ENCODE assay signal across 15 cellular contexts in the genomic region with DNA sequence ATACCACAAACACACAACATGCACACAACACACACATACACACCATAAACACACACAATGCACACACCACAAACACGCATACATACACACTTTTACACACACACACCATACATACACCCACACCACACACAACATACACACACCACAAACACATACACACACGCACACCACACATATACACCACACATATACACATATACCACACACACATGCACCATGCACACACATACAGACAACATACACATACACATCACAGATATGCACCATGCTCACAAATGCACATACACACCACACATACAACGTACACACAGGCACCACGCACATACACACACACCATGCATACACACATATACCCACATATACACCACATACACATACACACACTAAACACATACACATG. TPM values are rescaled to one million over a fixed set of nuclear protein-coding genes. Genes with fewer than 3 reads are reported as not detected.
DNase-seq lines count a peak whose midpoint lies in the region; ATAC-seq, FAIRE-seq and TF ChIP-seq lines count a peak whose summit lies in the region.
"Had no signal": no experiment of that assay in that cellular context is flagged by ENCODE, and none has a peak within 500 bp of the region (broad histone marks: within the 10 kb centered on the region; RNA-seq: fewer than 3 reads in every experiment).

No MANE protein-coding gene starts in this region.

- no peaks in the 10 kb centered on the region for H3K36me3 ChIP-seq in IMR-90 (ENCODE audit: control insufficient read depth, insufficient read depth, low read length)
- peaks cover 0 to 13% (median 0%) of the 10 kb centered on the region in 4 experiments; a peak in 1 of 8 replicates for H3K36me3 ChIP-seq in H1 (ENCODE audit: control insufficient read depth in 2 of 4, insufficient read depth in 4 of 4, low read length in 3 of 4)
- H3K36me3 ChIP-seq in spleen: no peaks in the 10 kb centered on the region
- H3K36me3 ChIP-seq: BLaER1 treated with 17β-estradiol and CSF1 and Interleukin-3, amounts not matched to agents 10 nM and 100 nM had no signal

- in situ Hi-C loops in IMR-90 (cut with MboI; ENCODE audit: low sequenced_read_pairs): loop anchor here (10.0 kb wide), 1 partner anchor 53 kb away; a partner anchor contains a TSS

- H3K79me2 ChIP-seq in H1 (ENCODE audit: control insufficient read depth in 1 of 2, insufficient read depth in 2 of 2, low read length in 2 of 2): peaks cover 0 to 6% of the 10 kb centered on the region in 2 experiments; a peak in 1 of 4 replicates

- DNase-seq in activated effector memory CD4-positive, alpha-beta T cell treated with anti-CD3 and anti-CD28 coated beads, Interleukin-2, amount 50 U/mL, for 16 hours: peak; percentile 10
- no peak for DNase-seq in activated effector memory CD4-positive, alpha-beta T cell treated with Interleukin-2 at 50 U/mL for 16 hours
- DNase-seq in IMR-90 (no peak), H1 (ENCODE audit: low read depth in 1 of 2, low spot score in 2 of 2) (no peak), spleen (peak; percentile 4), T-helper 2 cell (no peak)
- no peak for DNase-seq in stimulated activated CD4-positive, alpha-beta T cell treated with anti-CD3 and anti-CD28 coated beads, Interleukin-1b, Interleukin-23, amount 100 ng/mL, for 48 hours
- DNase-seq: AML-193; CD4-positive, CD25-positive, alpha-beta regulatory T cell; GF-D8; GM23248 had no signal

- H3K56ac ChIP-seq in IMR-90 (ENCODE audit: extremely low read depth, insufficient read depth, low read length) (no peak overlapping the region), H1 (replicated peaks; ENCODE audit: insufficient read length, low read depth, low read length) (peak overlapping the region; percentile 99)

- H2BK20ac ChIP-seq in IMR-90 (ENCODE audit: low read depth, low read length) (no peak overlapping the region), H1 (ENCODE audit: low read length) (no peak overlapping the region)

- H2BK5ac ChIP-seq in IMR-90 (ENCODE audit: low read depth, low read length, poor library complexity, severe bottlenecking) (peak overlapping the region; percentile 100), H1 (ENCODE audit: low read depth, low read length) (0 out of 2 replicates have a peak overlapping the region, but pooled peaks have one; percentile 12)

- 100% methylated on average over 1 to 3 of the region's 4 CpGs for WGBS in IMR-90 (ENCODE audit: extremely low coverage in 2 of 2, insufficient read length in 1 of 2), 2 experiments
- 94 to 100% methylated on average over 2 to 4 of the region's 4 CpGs for WGBS in H1 (ENCODE audit: extremely low coverage in 1 of 2, insufficient coverage in 1 of 2, insufficient read length in 1 of 2, insufficient replicate concordance in 2 of 2, low coverage in 1 of 2, low lambda C conversion rate in 2 of 2, missing lambda C conversion rate in 1 of 2), 2 experiments
- 93 to 98% (median 97%) methylated on average over 4 of the region's 4 CpGs for WGBS in spleen, 5 donors

- no peak for TF ChIP-seq RAD21 in IMR-90 (IDR thresholded peaks at IDR 0.05; ENCODE audit: low read length)
- no peak for TF ChIP-seq RAD21 in H1 (IDR thresholded peaks at IDR 0.05 in 1 of 2, conservative IDR thresholded peaks at IDR 0.05 in 1 of 2; ENCODE audit: low read depth in 2 of 2, low read length in 2 of 2)

- TF ChIP-seq EP300 in H1 (IDR thresholded peaks at IDR 0.05; ENCODE audit: borderline replicate concordance in 1 of 2, low read depth in 2 of 2, low read length in 2 of 2): no peak

- peaks cover 23% of the 10 kb centered on the region for H3K9me1 ChIP-seq in IMR-90 (ENCODE audit: insufficient read depth, low read length)

- no peak overlapping the region for H3K4me2 ChIP-seq in IMR-90 (ENCODE audit: low read depth, low read length)
- H3K4me2 ChIP-seq in H1 (ENCODE audit: insufficient read depth in 1 of 2, low read depth in 2 of 2, low read length in 2 of 2): no peak overlapping the region; a peak in 2 of 4 replicates

- H2BK120ac ChIP-seq in IMR-90 (ENCODE audit: low read depth, low read length) (no peak overlapping the region), H1 (replicated peaks; ENCODE audit: low read depth, low read length) (peak overlapping the region; percentile 43)

- H3K23ac ChIP-seq in IMR-90 (ENCODE audit: low read depth, low read length) (0 out of 2 replicates have a peak overlapping the region, but pooled peaks have one; percentile 2), H1 (ENCODE audit: insufficient read length) (peak overlapping the region; percentile 56)

- H3K18ac ChIP-seq in IMR-90 (ENCODE audit: low read depth, low read length) (no peak overlapping the region), H1 (ENCODE audit: extremely low read depth, low read length) (no peak overlapping the region)

- no peak overlapping the region for H2BK15ac ChIP-seq in IMR-90 (ENCODE audit: low read depth, low read length)
- peak overlapping the region; percentile 33; the same call in 1 of the 2 replicates for H2BK15ac ChIP-seq in H1 (ENCODE audit: low read length)

- H2AK5ac ChIP-seq in IMR-90 (ENCODE audit: low read depth, low read length): no peak overlapping the region
- peak overlapping the region; percentile 99 for H2AK5ac ChIP-seq in H1 (ENCODE audit: low read depth, low read length)

- no peak for FAIRE-seq in H1 (lab: Jason Lieb, UNC)

- H3K14ac ChIP-seq in IMR-90 (replicated peaks; ENCODE audit: low read depth, low read length) (no peak overlapping the region), H1 (ENCODE audit: insufficient read length) (peak overlapping the region; percentile 35)

- intact Hi-C loops in IMR-90 (cut with micrococcal nuclease) (loop anchor here (2.0 kb wide), 2 partner anchors 45 to 151 kb away; a partner anchor contains a TSS), spleen (cut with DNase I; ENCODE audit: low total_unique reads) (loop anchor here (5.0 kb wide), 1 partner anchor 50 kb away; a partner anchor contains a TSS)

- H4K8ac ChIP-seq in IMR-90 (ENCODE audit: low read depth in 2 of 2, low read length in 2 of 2) (no peak overlapping the region), H1 (ENCODE audit: extremely low read depth, insufficient read depth, low read length) (no peak overlapping the region)

- no TSS peak for BruUV-seq in IMR-90 (replicated peaks; lab: Mats Ljungman, UMichigan)

- peaks cover 20% of the 10 kb centered on the region for H3K23me2 ChIP-seq in H1 (ENCODE audit: low read depth, low read length)

- CTCF ChIA-PET in IMR-90 (lab: Yijun Ruan, JAX): no interaction called here
- CTCF ChIA-PET in H1 (lab: Charles Lee; ENCODE audit: partially characterized antibody): no interaction called here

- peaks cover 8% of the 10 kb centered on the region for H3K27me3 ChIP-seq in IMR-90 (ENCODE audit: control insufficient read depth, insufficient read depth, low read length)
- H3K27me3 ChIP-seq in H1 (replicated peaks in 1 of 4; ENCODE audit: control insufficient read depth in 3 of 4, extremely low read depth in 1 of 4, insufficient read depth in 3 of 4, low read length in 3 of 4): no peaks in the 10 kb centered on the region; a peak in 1 of 7 replicates
- H3K27me3 ChIP-seq in spleen (replicated peaks in 1 of 7): no peaks in the 10 kb centered on the region

- peaks cover 2% of the 10 kb centered on the region; the same call in 1 of the 2 replicates for H3K9me3 ChIP-seq in IMR-90 (ENCODE audit: control insufficient read depth, insufficient read depth, low read length)
- peaks cover 13 to 31% of the 10 kb centered on the region in 2 experiments for H3K9me3 ChIP-seq in H1 (ENCODE audit: insufficient read depth in 2 of 2, low read depth in 1 of 2, low read length in 1 of 2)
- peaks cover 0 to 16% (median 12%) of the 10 kb centered on the region in 8 donors for H3K9me3 ChIP-seq in spleen

- H2AK9ac ChIP-seq in IMR-90 (replicated peaks; ENCODE audit: low read depth, low read length, poor library complexity): no peak overlapping the region

- peaks cover 0 to 17% of the 10 kb centered on the region in 2 experiments; a peak in 1 of 4 replicates for H3K79me1 ChIP-seq in IMR-90 (ENCODE audit: low read depth in 1 of 2, low read length in 2 of 2)
- peaks cover 3% of the 10 kb centered on the region; the same call in 1 of the 2 replicates for H3K79me1 ChIP-seq in H1 (ENCODE audit: low read depth, low read length)

- no peak overlapping the region for H2AFZ ChIP-seq in IMR-90 (replicated peaks; ENCODE audit: low read length, poor library complexity)
- no peak overlapping the region for H2AFZ ChIP-seq in H1 (ENCODE audit: low read length)
- H2AFZ ChIP-seq: GM23248 had no signal

- H3K4ac ChIP-seq in IMR-90 (ENCODE audit: low read depth, low read length) (no peak overlapping the region), H1 (replicated peaks; ENCODE audit: insufficient read length, low read depth, low read length) (peak overlapping the region; percentile 89)

- dilution Hi-C loops in IMR-90 (cut with HindIII; ENCODE audit: low sequenced_read_pairs, unreplicated experiment): no loop called here

- H4K91ac ChIP-seq in IMR-90 (ENCODE audit: insufficient read depth, low read depth, low read length) (no peak overlapping the region), H1 (replicated peaks; ENCODE audit: insufficient read length, low read length) (peak overlapping the region; percentile 89)

- no peak overlapping the region for H3K27ac ChIP-seq in IMR-90 (ENCODE audit: insufficient read depth, low read length)
- no peak overlapping the region for H3K27ac ChIP-seq in H1 (ENCODE audit: low read depth, low read length)
- no peak overlapping the region for H3K27ac ChIP-seq in spleen
- H3K27ac ChIP-seq: 22Rv1; BLaER1 treated with 17β-estradiol and CSF1 and Interleukin-3, amounts not matched to agents 10 nM and 100 nM; GM23248 had no signal

- H3K4me3 ChIP-seq in IMR-90 (ENCODE audit: insufficient read depth, low read depth, low read length) (no peak overlapping the region), H1 (ENCODE audit: extremely low read depth in 1 of 4, insufficient read depth in 2 of 4, low read depth in 3 of 4, low read length in 4 of 4) (no peak overlapping the region), spleen (no peak overlapping the region)
- H3K4me3 ChIP-seq: BLaER1 treated with 17β-estradiol and CSF1 and Interleukin-3, amounts not matched to agents 10 nM and 100 nM; GM23248 had no signal

- no peak for ATAC-seq in IMR-90 (ENCODE audit: low read depth)
- no peak for ATAC-seq in GM18861 (IDR thresholded peaks at IDR 0.05; ENCODE audit: unreplicated experiment)

- peaks cover 8% of the 10 kb centered on the region for H3K4me1 ChIP-seq in IMR-90 (ENCODE audit: control insufficient read depth, insufficient read depth, low read length)
- peaks cover 4 to 8% (median 6%) of the 10 kb centered on the region in 4 experiments for H3K4me1 ChIP-seq in H1 (replicated peaks in 1 of 4; ENCODE audit: control insufficient read depth in 3 of 4, insufficient read depth in 4 of 4, low read length in 3 of 4)
- H3K4me1 ChIP-seq in spleen: peaks cover 7 to 35% (median 27%) of the 10 kb centered on the region in 6 donors

- no peak overlapping the region for H4K5ac ChIP-seq in IMR-90 (ENCODE audit: low read depth, low read length)
- no peak overlapping the region for H4K5ac ChIP-seq in H1 (ENCODE audit: insufficient read length, low read depth, low read length)

- H4K20me1 ChIP-seq in IMR-90 (ENCODE audit: insufficient read depth, low read length): no peaks in the 10 kb centered on the region
- H4K20me1 ChIP-seq in H1 (replicated peaks in 1 of 2; ENCODE audit: control insufficient read depth in 1 of 2, insufficient read depth in 2 of 2, low read length in 2 of 2): peaks cover 0 to 16% of the 10 kb centered on the region in 2 experiments
- H4K20me1 ChIP-seq: BLaER1 treated with 17β-estradiol and CSF1 and Interleukin-3, amounts not matched to agents 10 nM and 100 nM had no signal

- TF ChIP-seq CTCF in IMR-90 (conservative IDR thresholded peaks at IDR 0.05; ENCODE audit: low read depth, low read length) (no peak), H1 (IDR thresholded peaks at IDR 0.05; ENCODE audit: control extremely low read depth in 1 of 3, insufficient read depth in 1 of 3, low read depth in 1 of 3, low read length in 3 of 3) (no peak), spleen (IDR thresholded peaks at IDR 0.05 in 8 of 11, conservative IDR thresholded peaks at IDR 0.05 in 3 of 11) (no peak)

- no peak overlapping the region; the same call in 1 of the 2 replicates for H2BK12ac ChIP-seq in H1 (ENCODE audit: low read depth, low read length)

- TF ChIP-seq POLR2A in IMR-90 (IDR thresholded peaks at IDR 0.05; ENCODE audit: low read depth, low read length): no peak
- no peak for TF ChIP-seq POLR2A in H1 (IDR thresholded peaks at IDR 0.05; ENCODE audit: control extremely low read depth in 1 of 2, low read depth in 2 of 2, low read length in 2 of 2)
- no peak for TF ChIP-seq POLR2A in spleen (IDR thresholded peaks at IDR 0.05)

- H3K9ac ChIP-seq in IMR-90 (ENCODE audit: low read depth, low read length): no peak overlapping the region
- peak overlapping the region in 1 of 4 experiments; percentile 59; a peak in 2 of 7 replicates for H3K9ac ChIP-seq in H1 (replicated peaks in 1 of 4; ENCODE audit: extremely low read depth in 1 of 4, low read depth in 3 of 4, low read length in 3 of 4)
- H3K9ac ChIP-seq: BLaER1 treated with 17β-estradiol and CSF1 and Interleukin-3, amounts not matched to agents 10 nM and 100 nM; GM23248 had no signal

- POLR2A ChIA-PET in IMR-90 (lab: Charles Lee; ENCODE audit: unreplicated experiment) (no interaction called here), H1 (lab: Charles Lee; ENCODE audit: partially characterized antibody) (no interaction called here)

RNA-seq across cellular contexts. Expression of a gene that starts 11.7 kb away (rescaled TPM):
- 5.2 and 6.1 TPM in 2 replicates for total RNA-seq in IMR-90 (2012; rRNA removed)
- 38.6 and 45.4 TPM in 2 replicates for polyA plus RNA-seq in IMR-90 (2012; rRNA removed)
- 23.3 and 32.7 TPM in 2 replicates for polyA plus RNA-seq in IMR-90 (2012; cell fraction: cytosol; rRNA removed)
- 324 and 637 TPM in 2 replicates for polyA plus RNA-seq in IMR-90 (2012; cell fraction: nucleus; rRNA removed; ENCODE audit: low replicate concordance)
- 76.3 and 89.0 TPM in 2 replicates for total RNA-seq in H1 (2021; fragmentation: NEBNext Ultra II Directional; extraction: Animal tissue kit (Norgen Biotek cat#: 25700))
- 40.9 and 69.4 TPM in 2 replicates for polyA plus RNA-seq in H1 (2011; rRNA removed)
- 62.2 TPM for polyA plus RNA-seq in H1 (2011; cell fraction: cytosol; rRNA removed)
- polyA plus RNA-seq in H1 (2011; cell fraction: nucleus; rRNA removed): 329 TPM
- 55.4 to 118 TPM (median 90.1 TPM) in 4 replicates for polyA plus RNA-seq in H1 (2012, experiment 1 of 2)
- polyA plus RNA-seq in H1 (2012, experiment 2 of 2): 69.9 TPM
- polyA plus RNA-seq in H1 (2013, experiment 1 of 2): 55.2 TPM
- 48.0 TPM for polyA plus RNA-seq in H1 (2013, experiment 2 of 2)
- polyA minus RNA-seq in H1 (2011; rRNA and poly(A)+ RNA removed): 6.4 and 7.0 TPM in 2 replicates
- 19.7 TPM for polyA minus RNA-seq in H1 (2011; cell fraction: cytosol; rRNA and poly(A)+ RNA removed)
- polyA minus RNA-seq in H1 (2011; cell fraction: nucleus; rRNA and poly(A)+ RNA removed): 37.0 TPM
- total RNA-seq in spleen: 1 to 10 TPM in 1 of 7 donors, under 1 TPM in 4, not detected in 2; 0.17 to 1.1 (median 0.67) TPM
- polyA plus RNA-seq in spleen: 1 to 10 TPM; 1.6 to 5.2 (median 3.5) TPM
- polyA plus RNA-seq: CD4-positive, CD25-positive, alpha-beta regulatory T cell; IgD-negative memory B cell had no signal

RNA-seq across cellular contexts. Expression of a gene that starts 36.4 kb away (rescaled TPM):
- total RNA-seq in IMR-90 (2012; rRNA removed) (1.4 and 2.2 TPM in 2 replicates), spleen (1 to 10 TPM in 1 of 7 donors, under 1 TPM in 2, not detected in 4; 0.40 to 2.8 (median 0.59) TPM)
- polyA plus RNA-seq in IMR-90 (2012; rRNA removed) (1.5 and 2.6 TPM in 2 replicates), H1 (2011; rRNA removed) (16.7 and 28.0 TPM in 2 replicates), spleen (under 1 TPM; 0.09 to 0.48 (median 0.21) TPM)
- polyA plus RNA-seq in IMR-90 (2012; cell fraction: cytosol; rRNA removed): 2.0 TPM in 2 replicates
- 2.4 and 8.5 TPM in 2 replicates for polyA plus RNA-seq in IMR-90 (2012; cell fraction: nucleus; rRNA removed; ENCODE audit: low replicate concordance)
- 28.5 and 28.7 TPM in 2 replicates for total RNA-seq in H1 (2021; fragmentation: NEBNext Ultra II Directional; extraction: Animal tissue kit (Norgen Biotek cat#: 25700))
- 25.0 TPM for polyA plus RNA-seq in H1 (2011; cell fraction: cytosol; rRNA removed)
- polyA plus RNA-seq in H1 (2011; cell fraction: nucleus; rRNA removed): 35.4 TPM
- 10.9 to 22.0 TPM (median 18.8 TPM) in 4 replicates for polyA plus RNA-seq in H1 (2012, experiment 1 of 2)
- 14.5 TPM for polyA plus RNA-seq in H1 (2012, experiment 2 of 2)
- 11.0 TPM for polyA plus RNA-seq in H1 (2013, experiment 1 of 2)
- polyA plus RNA-seq in H1 (2013, experiment 2 of 2): 12.3 TPM
- polyA minus RNA-seq in H1 (2011; rRNA and poly(A)+ RNA removed): 11.3 and 13.9 TPM in 2 replicates
- polyA minus RNA-seq in H1 (2011; cell fraction: cytosol; rRNA and poly(A)+ RNA removed): 33.5 TPM
- 11.1 TPM for polyA minus RNA-seq in H1 (2011; cell fraction: nucleus; rRNA and poly(A)+ RNA removed)
- polyA plus RNA-seq: IgD-negative memory B cell had no signal

RNA-seq across cellular contexts. Expression of a gene that starts 36.9 kb away (rescaled TPM):
- 40.9 and 52.5 TPM in 2 replicates for total RNA-seq in IMR-90 (2012; rRNA removed)
- polyA plus RNA-seq in IMR-90 (2012; rRNA removed): 906 and 1,008 TPM in 2 replicates
- polyA plus RNA-seq in IMR-90 (2012; cell fraction: cytosol; rRNA removed): 803 and 1,768 TPM in 2 replicates
- 153 and 347 TPM in 2 replicates for polyA plus RNA-seq in IMR-90 (2012; cell fraction: nucleus; rRNA removed; ENCODE audit: low replicate concordance)
- total RNA-seq in H1 (2021; fragmentation: NEBNext Ultra II Directional; extraction: Animal tissue kit (Norgen Biotek cat#: 25700)): 230 and 238 TPM in 2 replicates
- polyA plus RNA-seq in H1 (2011; rRNA removed): 666 and 779 TPM in 2 replicates
- polyA plus RNA-seq in H1 (2011; cell fraction: cytosol; rRNA removed): 365 TPM
- 320 TPM for polyA plus RNA-seq in H1 (2011; cell fraction: nucleus; rRNA removed)
- polyA plus RNA-seq in H1 (2012, experiment 1 of 2): 512 to 625 TPM (median 570 TPM) in 4 replicates
- polyA plus RNA-seq in H1 (2012, experiment 2 of 2): 529 TPM
- 497 TPM for polyA plus RNA-seq in H1 (2013, experiment 1 of 2)
- 568 TPM for polyA plus RNA-seq in H1 (2013, experiment 2 of 2)
- polyA minus RNA-seq in H1 (2011; rRNA and poly(A)+ RNA removed): 133 and 217 TPM in 2 replicates
- polyA minus RNA-seq in H1 (2011; cell fraction: cytosol; rRNA and poly(A)+ RNA removed): 219 TPM
- polyA minus RNA-seq in H1 (2011; cell fraction: nucleus; rRNA and poly(A)+ RNA removed): 99.5 TPM
- 100 to 1,000 TPM; 314 to 942 (median 472) TPM for total RNA-seq in spleen
- polyA plus RNA-seq in spleen: 100 to 1,000 TPM; 391 to 618 (median 599) TPM

RNA-seq across cellular contexts. Expression of a gene that starts 43.7 kb away (rescaled TPM):
- total RNA-seq in IMR-90 (2012; rRNA removed) (14.4 and 24.2 TPM in 2 replicates), spleen (100 to 1,000 TPM; 333 to 670 (median 510) TPM)
- polyA plus RNA-seq in IMR-90 (2012; rRNA removed) (67.5 and 68.9 TPM in 2 replicates), H1 (2011; rRNA removed) (1,464 and 1,887 TPM in 2 replicates), spleen (100 to 1,000 TPM; 314 to 496 (median 327) TPM)
- polyA plus RNA-seq in IMR-90 (2012; cell fraction: cytosol; rRNA removed): 54.7 and 163 TPM in 2 replicates
- 25.1 and 28.0 TPM in 2 replicates for polyA plus RNA-seq in IMR-90 (2012; cell fraction: nucleus; rRNA removed; ENCODE audit: low replicate concordance)
- 394 and 417 TPM in 2 replicates for total RNA-seq in H1 (2021; fragmentation: NEBNext Ultra II Directional; extraction: Animal tissue kit (Norgen Biotek cat#: 25700))
- polyA plus RNA-seq in H1 (2011; cell fraction: cytosol; rRNA removed): 1,079 TPM
- polyA plus RNA-seq in H1 (2011; cell fraction: nucleus; rRNA removed): 974 TPM
- 247 to 559 TPM (median 446 TPM) in 4 replicates for polyA plus RNA-seq in H1 (2012, experiment 1 of 2)
- polyA plus RNA-seq in H1 (2012, experiment 2 of 2): 534 TPM
- 788 TPM for polyA plus RNA-seq in H1 (2013, experiment 1 of 2)
- 902 TPM for polyA plus RNA-seq in H1 (2013, experiment 2 of 2)
- 336 and 605 TPM in 2 replicates for polyA minus RNA-seq in H1 (2011; rRNA and poly(A)+ RNA removed)
- polyA minus RNA-seq in H1 (2011; cell fraction: cytosol; rRNA and poly(A)+ RNA removed): 285 TPM
- polyA minus RNA-seq in H1 (2011; cell fraction: nucleus; rRNA and poly(A)+ RNA removed): 204 TPM

RNA-seq across cellular contexts. Expression of a gene that starts 50.0 kb away (rescaled TPM):
- total RNA-seq in IMR-90 (2012; rRNA removed): 26.4 and 31.2 TPM in 2 replicates
- 564 and 600 TPM in 2 replicates for polyA plus RNA-seq in IMR-90 (2012; rRNA removed)
- polyA plus RNA-seq in IMR-90 (2012; cell fraction: cytosol; rRNA removed): 588 and 1,067 TPM in 2 replicates
- 95.2 and 139 TPM in 2 replicates for polyA plus RNA-seq in IMR-90 (2012; cell fraction: nucleus; rRNA removed; ENCODE audit: low replicate concordance)
- 363 and 399 TPM in 2 replicates for total RNA-seq in H1 (2021; fragmentation: NEBNext Ultra II Directional; extraction: Animal tissue kit (Norgen Biotek cat#: 25700))
- polyA plus RNA-seq in H1 (2011; rRNA removed): 764 and 902 TPM in 2 replicates
- polyA plus RNA-seq in H1 (2011; cell fraction: cytosol; rRNA removed): 381 TPM
- 326 TPM for polyA plus RNA-seq in H1 (2011; cell fraction: nucleus; rRNA removed)
- 487 to 716 TPM (median 624 TPM) in 4 replicates for polyA plus RNA-seq in H1 (2012, experiment 1 of 2)
- 666 TPM for polyA plus RNA-seq in H1 (2012, experiment 2 of 2)
- 1,170 TPM for polyA plus RNA-seq in H1 (2013, experiment 1 of 2)
- 1,490 TPM for polyA plus RNA-seq in H1 (2013, experiment 2 of 2)
- 220 and 246 TPM in 2 replicates for polyA minus RNA-seq in H1 (2011; rRNA and poly(A)+ RNA removed)
- polyA minus RNA-seq in H1 (2011; cell fraction: cytosol; rRNA and poly(A)+ RNA removed): 86.5 TPM
- polyA minus RNA-seq in H1 (2011; cell fraction: nucleus; rRNA and poly(A)+ RNA removed): 58.9 TPM
- total RNA-seq in spleen: 1,000 to 10,000 TPM in 4 of 7 donors, 100 to 1,000 TPM in 3; 507 to 1,635 (median 1,062) TPM
- polyA plus RNA-seq in spleen: 1,000 to 10,000 TPM in 1 of 3 donors, 100 to 1,000 TPM in 2; 680 to 1,006 (median 885) TPM

Comparison
In these comparisons a context has a peak if more than half of its experiments do, and no peak if none do; other contexts are left out.
1. DNase-seq: peak in activated effector memory CD4-positive, alpha-beta T cell treated with anti-CD3 and anti-CD28 coated beads, Interleukin-2, amount 50 U/mL, for 16 hours (single experiment) and spleen (single experiment); none in activated effector memory CD4-positive, alpha-beta T cell treated with Interleukin-2 at 50 U/mL for 16 hours (single experiment), IMR-90 (single experiment), H1 (0 of 2), stimulated activated CD4-positive, alpha-beta T cell treated with anti-CD3 and anti-CD28 coated beads, Interleukin-1b, Interleukin-23, amount 100 ng/mL, for 48 hours (single experiment) and T-helper 2 cell (0 of 5).
2. RNA of a gene that starts 11.7 kb away (total RNA-seq): 76.3 to 89.0 TPM in H1; 5.2 to 6.1 TPM in IMR-90 and 0.17 to 1.1 TPM in spleen; every median in the first group is over 10 times any median in the second.